In the genomic region with DNA sequence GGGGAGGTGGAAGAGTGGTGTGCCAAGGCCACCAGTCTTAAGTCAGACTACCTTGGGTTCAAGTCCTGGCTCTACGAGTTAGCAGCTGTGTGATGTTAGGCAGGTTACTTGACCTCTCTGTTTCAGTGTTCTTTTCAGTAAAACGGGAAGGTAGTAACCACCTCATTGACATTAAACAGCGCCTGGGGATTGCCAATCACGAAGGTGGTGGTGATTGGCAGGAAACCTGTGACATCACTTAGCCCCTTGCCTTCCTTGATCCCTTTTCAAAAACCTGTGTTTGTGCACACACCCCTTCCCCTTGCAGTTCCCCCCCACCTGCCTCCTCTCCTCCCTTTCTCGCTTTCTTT, we compare ENCODE assay signal across 2 cellular contexts.
TF ChIP-seq lines count a peak whose summit lies in the region.

No MANE protein-coding gene starts in this region.

TF ChIP-seq in A549, 52 proteins besides CTCF, POLR2A, EP300 and RAD21:
- TF ChIP-seq ZFP36 (IDR thresholded peaks at IDR 0.05; ENCODE audit: borderline replicate concordance, partially characterized antibody) (peak; percentile 60), ESRRA (IDR thresholded peaks at IDR 0.05; ENCODE audit: borderline replicate concordance, low read length) (no peak)

TF ChIP-seq in H1, 55 proteins besides CTCF, POLR2A, EP300 and RAD21:
- no peak for TF ChIP-seq TBP (IDR thresholded peaks at IDR 0.05; ENCODE audit: low read depth, low read length)
- peak in 1 of 2 experiments; percentile 31; a peak in 1 of 4 replicates for TF ChIP-seq HDAC2 (IDR thresholded peaks at IDR 0.05; ENCODE audit: borderline replicate concordance in 1 of 2, low read depth in 2 of 2, low read length in 2 of 2)
- no peak for TF ChIP-seq NRF1 (IDR thresholded peaks at IDR 0.05; ENCODE audit: low read depth, low read length)
- TF ChIP-seq BRCA1 (IDR thresholded peaks at IDR 0.05; ENCODE audit: low read depth, low read length), result no peak
- TF ChIP-seq, protein P1, sequence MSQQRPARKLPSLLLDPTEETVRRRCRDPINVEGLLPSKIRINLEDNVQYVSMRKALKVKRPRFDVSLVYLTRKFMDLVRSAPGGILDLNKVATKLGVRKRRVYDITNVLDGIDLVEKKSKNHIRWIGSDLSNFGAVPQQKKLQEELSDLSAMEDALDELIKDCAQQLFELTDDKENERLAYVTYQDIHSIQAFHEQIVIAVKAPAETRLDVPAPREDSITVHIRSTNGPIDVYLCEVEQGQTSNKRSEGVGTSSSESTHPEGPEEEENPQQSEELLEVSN (IDR thresholded peaks at IDR 0.05), result no peak
- TF ChIP-seq SIX5 (IDR thresholded peaks at IDR 0.05; ENCODE audit: low read depth, low read length), result no peak
- peak; percentile 89; the same call in 1 of the 2 replicates for TF ChIP-seq KDM1A (IDR thresholded peaks at IDR 0.05; ENCODE audit: borderline replicate concordance, low read length)
